In genomic region chr11:65900899-65901180, GRCh38 we compare ENCODE assay signal across 8 cellular contexts. TPM values are rescaled to one million over a fixed set of nuclear protein-coding genes. Genes with fewer than 3 reads are reported as not detected.
DNase-seq lines count a peak whose midpoint lies in the region; ATAC-seq and TF ChIP-seq lines count a peak whose summit lies in the region.

No MANE protein-coding gene starts in this region.

- H3K4me3 Mint-ChIP-seq in activated T-cell treated with anti-CD3 and anti-CD28 coated beads, Interleukin-2, amount 50 U/mL, for 4 hours: peak overlapping the region; percentile 70
- H3K4me3 Mint-ChIP-seq in activated T-helper 17 cell treated with anti-CD3 and anti-CD28 coated beads, Interleukin-2, amount 50 U/mL, for 72 hours: peak overlapping the region; percentile 88

- H3K9me3 ChIP-seq in right lobe of liver (no peaks in the 10 kb centered on the region), subcutaneous abdominal adipose tissue (ENCODE audit: control insufficient read depth in 5 of 5, low read length in 5 of 5) (no peaks in the 10 kb centered on the region)

- no peak for ATAC-seq in activated T-cell treated with anti-CD3 and anti-CD28 coated beads, Interleukin-2, amount 50 U/mL, for 4 hours
- ATAC-seq in activated T-helper 17 cell treated with anti-CD3 and anti-CD28 coated beads, Interleukin-2, amount 50 U/mL, for 72 hours (replicated peaks): no peak
- ATAC-seq in right lobe of liver: no peak
- no peak for ATAC-seq in HG02571 (IDR thresholded peaks at IDR 0.05; ENCODE audit: unreplicated experiment)

- TF ChIP-seq CTCF in right lobe of liver (IDR thresholded peaks at IDR 0.05): no peak

- peak overlapping the region in 2 of 3 donors; percentile 47 to 49 for H3K4me3 ChIP-seq in right lobe of liver
- H3K4me3 ChIP-seq in subcutaneous abdominal adipose tissue (ENCODE audit: low read depth in 1 of 5, low read length in 5 of 5): peak overlapping the region in 4 of 5 donors; percentile 51 to 82 (median 80)

- DNase-seq in activated T-cell treated with anti-CD3 and anti-CD28 coated beads, Interleukin-2, amount 50 U/mL, for 4 hours: no peak
- no peak for DNase-seq in activated T-cell treated with anti-CD3 and anti-CD28 coated beads, Interleukin-2, amount 50 U/mL, for 48 hours
- no peak for DNase-seq in right lobe of liver
- DNase-seq in NCI-H2029 (lab: John Stamatoyannopoulos, UW): no peak
- no peak for DNase-seq in NCI-H1694 (lab: John Stamatoyannopoulos, UW)

- WGBS in right lobe of liver (ENCODE audit: insufficient coverage, low coverage, low lambda C conversion rate, missing lambda C conversion rate): 64% methylated on average over 11 of the region's 11 CpGs

- peaks cover 18% of the 10 kb centered on the region for H3K36me3 Mint-ChIP-seq in activated T-cell treated with anti-CD3 and anti-CD28 coated beads, Interleukin-2, amount 50 U/mL, for 4 hours (ENCODE audit: insufficient read depth)
- H3K36me3 Mint-ChIP-seq in activated T-helper 17 cell treated with anti-CD3 and anti-CD28 coated beads, Interleukin-2, amount 50 U/mL, for 72 hours (ENCODE audit: low read depth): peaks cover 34% of the 10 kb centered on the region

- H3K27me3 ChIP-seq in right lobe of liver (no peaks in the 10 kb centered on the region), subcutaneous abdominal adipose tissue (ENCODE audit: control insufficient read depth in 5 of 5, insufficient read depth in 4 of 5, low read length in 5 of 5) (peaks cover 0 to 2% (median 0%) of the 10 kb centered on the region in 5 donors)

- intact Hi-C loops in right lobe of liver (cut with DNase I): no loop called here

- no peak for TF ChIP-seq POLR2A in right lobe of liver (IDR thresholded peaks at IDR 0.05)

- H3K4me1 ChIP-seq in right lobe of liver (peaks cover 0 to 9% (median 3%) of the 10 kb centered on the region in 4 donors), subcutaneous abdominal adipose tissue (ENCODE audit: control insufficient read depth in 5 of 5, insufficient read depth in 5 of 5, low read length in 5 of 5) (peaks cover 0 to 21% (median 14%) of the 10 kb centered on the region in 5 donors)

- H3K27ac ChIP-seq in right lobe of liver (no peak overlapping the region), subcutaneous abdominal adipose tissue (ENCODE audit: low read depth, low read length) (no peak overlapping the region)

- peak overlapping the region; percentile 30 for H3K27ac Mint-ChIP-seq in activated T-helper 17 cell treated with anti-CD3 and anti-CD28 coated beads, Interleukin-2, amount 50 U/mL, for 72 hours

- no peak overlapping the region for H3K9ac ChIP-seq in subcutaneous abdominal adipose tissue (ENCODE audit: low read length in 5 of 5)

- H3K27me3 Mint-ChIP-seq in activated T-cell treated with anti-CD3 and anti-CD28 coated beads, Interleukin-2, amount 50 U/mL, for 4 hours (ENCODE audit: low read depth): peaks cover 2% of the 10 kb centered on the region
- no peaks in the 10 kb centered on the region for H3K27me3 Mint-ChIP-seq in activated T-helper 17 cell treated with anti-CD3 and anti-CD28 coated beads, Interleukin-2, amount 50 U/mL, for 72 hours

- peaks cover 28% of the 10 kb centered on the region for H3K4me1 Mint-ChIP-seq in activated T-cell treated with anti-CD3 and anti-CD28 coated beads, Interleukin-2, amount 50 U/mL, for 4 hours (ENCODE audit: low read depth)
- peaks cover 6% of the 10 kb centered on the region for H3K4me1 Mint-ChIP-seq in activated T-helper 17 cell treated with anti-CD3 and anti-CD28 coated beads, Interleukin-2, amount 50 U/mL, for 72 hours

- H3K36me3 ChIP-seq in right lobe of liver (no peaks in the 10 kb centered on the region), subcutaneous abdominal adipose tissue (ENCODE audit: control insufficient read depth in 5 of 5, insufficient read depth in 5 of 5, low read length in 5 of 5) (no peaks in the 10 kb centered on the region)

- no peaks in the 10 kb centered on the region for H3K9me3 Mint-ChIP-seq in activated T-cell treated with anti-CD3 and anti-CD28 coated beads, Interleukin-2, amount 50 U/mL, for 4 hours
- no peaks in the 10 kb centered on the region for H3K9me3 Mint-ChIP-seq in activated T-helper 17 cell treated with anti-CD3 and anti-CD28 coated beads, Interleukin-2, amount 50 U/mL, for 72 hours

RNA-seq across cellular contexts. Expression of gene FOSL1, which starts 0.7 kb away (rescaled TPM):
- 10 to 100 TPM; 75.6 to 77.2 (median 76.9) TPM for total RNA-seq in activated T-cell treated with anti-CD3 and anti-CD28 coated beads, Interleukin-2, amount 50 U/mL, for 4 hours
- total RNA-seq in activated T-helper 17 cell treated with anti-CD3 and anti-CD28 coated beads, Interleukin-2, amount 50 U/mL, for 72 hours: 10 to 100 TPM; 18.7 to 24.8 TPM
- total RNA-seq in right lobe of liver: 1 to 10 TPM in 1 of 6 experiments, under 1 TPM in 3, not detected in 2; 0.35 to 1.2 (median 0.89) TPM

RNA-seq across cellular contexts. Expression of gene CCDC85B, which starts 10.4 kb away (rescaled TPM):
- 100 to 1,000 TPM in 1 of 3 donors, 10 to 100 TPM in 2; 77.8 to 116 (median 95.6) TPM for total RNA-seq in activated T-cell treated with anti-CD3 and anti-CD28 coated beads, Interleukin-2, amount 50 U/mL, for 4 hours
- 10 to 100 TPM; 21.0 to 37.2 TPM for total RNA-seq in activated T-helper 17 cell treated with anti-CD3 and anti-CD28 coated beads, Interleukin-2, amount 50 U/mL, for 72 hours
- 10 to 100 TPM in 2 of 6 experiments, 1 to 10 TPM in 4; 4.9 to 19.2 (median 6.6) TPM for total RNA-seq in right lobe of liver

RNA-seq across cellular contexts. Expression of gene FIBP, which starts 12.6 kb away (rescaled TPM):
- 10 to 100 TPM; 72.8 to 86.1 (median 83.9) TPM for total RNA-seq in activated T-cell treated with anti-CD3 and anti-CD28 coated beads, Interleukin-2, amount 50 U/mL, for 4 hours
- 100 to 1,000 TPM in 1 of 2 donors, 10 to 100 TPM in 1; 75.8 to 102 TPM for total RNA-seq in activated T-helper 17 cell treated with anti-CD3 and anti-CD28 coated beads, Interleukin-2, amount 50 U/mL, for 72 hours
- 10 to 100 TPM; 19.4 to 66.1 (median 23.3) TPM for total RNA-seq in right lobe of liver

RNA-seq across cellular contexts. Expression of gene C11orf68, which starts 18.0 kb away (rescaled TPM):
- 10 to 100 TPM; 13.9 to 15.4 (median 14.0) TPM for total RNA-seq in activated T-cell treated with anti-CD3 and anti-CD28 coated beads, Interleukin-2, amount 50 U/mL, for 4 hours
- total RNA-seq in activated T-helper 17 cell treated with anti-CD3 and anti-CD28 coated beads, Interleukin-2, amount 50 U/mL, for 72 hours: 10 to 100 TPM; 20.9 to 30.1 TPM
- 10 to 100 TPM in 4 of 6 experiments, 1 to 10 TPM in 2; 6.5 to 14.0 (median 12.4) TPM for total RNA-seq in right lobe of liver

RNA-seq across cellular contexts. Expression of gene DRAP1, which starts 18.4 kb away (rescaled TPM):
- 100 to 1,000 TPM in 2 of 3 donors, 10 to 100 TPM in 1; 96.1 to 118 (median 106) TPM for total RNA-seq in activated T-cell treated with anti-CD3 and anti-CD28 coated beads, Interleukin-2, amount 50 U/mL, for 4 hours
- 10 to 100 TPM; 85.3 to 94.5 TPM for total RNA-seq in activated T-helper 17 cell treated with anti-CD3 and anti-CD28 coated beads, Interleukin-2, amount 50 U/mL, for 72 hours
- 10 to 100 TPM; 21.8 to 50.8 (median 32.6) TPM for total RNA-seq in right lobe of liver

Comparison
In these comparisons a context has a peak if more than half of its experiments do, and no peak if none do; other contexts are left out.
1. RNA of gene FOSL1, which starts 0.7 kb away (total RNA-seq): 75.6 to 77.2 TPM in activated T-cell treated with anti-CD3 and anti-CD28 coated beads, Interleukin-2, amount 50 U/mL, for 4 hours and 18.7 to 24.8 TPM in activated T-helper 17 cell treated with anti-CD3 and anti-CD28 coated beads, Interleukin-2, amount 50 U/mL, for 72 hours; 0.35 to 1.2 TPM in right lobe of liver; every median in the first group is over 4 times any median in the second.